Comparison of ENCODE assay signal across 8 cellular contexts in the genomic region with DNA sequence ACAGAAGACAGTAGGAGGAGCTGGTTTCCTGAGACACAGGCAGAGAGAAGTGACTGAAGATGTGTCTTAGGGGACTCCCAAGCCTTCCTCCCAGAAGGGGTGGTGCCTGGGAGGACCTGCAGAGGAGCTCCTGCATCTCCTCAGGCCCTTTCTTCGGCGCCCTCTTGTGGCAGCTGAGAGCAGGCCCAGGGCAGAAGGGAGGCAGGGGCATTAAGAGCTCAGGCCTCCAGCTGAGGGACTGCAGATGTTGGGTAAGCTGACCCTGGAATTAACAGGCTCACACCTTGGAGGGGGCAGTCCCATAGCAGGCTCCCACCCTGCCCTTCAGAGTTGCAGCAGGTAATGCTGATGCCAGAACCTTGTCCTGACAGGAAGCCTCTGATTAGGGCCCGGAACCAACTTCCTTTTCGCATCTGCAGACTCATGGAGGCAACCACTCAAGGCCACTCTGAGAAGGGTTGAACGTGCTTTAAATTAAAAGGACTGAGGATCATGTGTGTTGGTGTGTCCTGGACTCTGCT.
DNase-seq lines count a peak whose midpoint lies in the region; ATAC-seq, FAIRE-seq and TF ChIP-seq lines count a peak whose summit lies in the region.
"Not testable (repeated sequence)": the region's sequence is repeated elsewhere in the genome, so short reads cannot be mapped to it uniquely, and the experiment has no call there.

No MANE protein-coding gene starts in this region.

- not testable (repeated sequence) for H3K4me3 Mint-ChIP-seq in GM23338
- peak overlapping the region; percentile 92 to 95 (median 94) for H3K4me3 Mint-ChIP-seq in T-cell

- not testable (repeated sequence) for H3K9me3 ChIP-seq in psoas muscle, transverse colon

- peak; percentile 90 for ATAC-seq in GM23338
- peak; percentile 62 to 75 (median 66) for ATAC-seq in T-cell (replicated peaks in 1 of 4)
- peak in 2 of 4 donors; percentile 49 to 51 for ATAC-seq in psoas muscle

- in situ Hi-C loops in transverse colon (cut with MboI; ENCODE audit: low pct_ligation_motif_present in 1 of 4, low pct_unique_long_range_greater_than_20kb in 1 of 4, low sequenced_read_pairs in 3 of 4), result not testable (repeated sequence)

- not testable (repeated sequence) for H3K27me3 Mint-ChIP-seq in GM23338 (ENCODE audit: insufficient read depth, low read depth, poor library complexity); T-cell

- H3K4me2 ChIP-seq in GM23338, result not testable (repeated sequence)

- POLR2A ChIA-PET in T-cell (lab: Charles Lee), result interaction anchor here in 1 of 2 donors (0.5 to 0.6 kb wide), 2 partner anchors 21 to 40 kb away, joined by 3 to 12 read pairs; no protein-coding TSS in a partner anchor

- H3K27ac Mint-ChIP-seq in GM23338 (peak overlapping the region; percentile 54; the same call in 1 of the 2 replicates), T-cell (peak overlapping the region; percentile 96)

- not testable (repeated sequence) for H4K20me1 ChIP-seq in GM23338 (replicated peaks; ENCODE audit: insufficient read depth)

- H3K9me2 ChIP-seq in GM23338 (ENCODE audit: insufficient read depth), result not testable (repeated sequence)

- not testable (repeated sequence) for H3K9me3 Mint-ChIP-seq in GM23338, T-cell

- H3K36me3 ChIP-seq in GM23338 (ENCODE audit: insufficient read depth); psoas muscle (ENCODE audit: insufficient read depth in 1 of 2, low read depth in 1 of 2); transverse colon: not testable (repeated sequence)

- intact Hi-C loops in psoas muscle (cut with DNase I); transverse colon (cut with DNase I; ENCODE audit: low total_unique reads): not testable (repeated sequence)

- H3K4me3 ChIP-seq in GM23338; HL-60 (replicated peaks; ENCODE audit: insufficient read depth, low read length); psoas muscle: not testable (repeated sequence)
- peak overlapping the region in 1 of 4 donors; percentile 7 for H3K4me3 ChIP-seq in transverse colon

- not testable (repeated sequence) for TF ChIP-seq EP300 in transverse colon (IDR thresholded peaks at IDR 0.05; ENCODE audit: low read depth)

- peak; percentile 52 to 56 for TF ChIP-seq CTCF in GM23338 (conservative IDR thresholded peaks at IDR 0.05; ENCODE audit: low read depth in 2 of 2)
- TF ChIP-seq CTCF in HL-60 (IDR thresholded peaks at IDR 0.05; ENCODE audit: insufficient read depth, low read length); psoas muscle (IDR thresholded peaks at IDR 0.05): not testable (repeated sequence)
- TF ChIP-seq CTCF in transverse colon (IDR thresholded peaks at IDR 0.05), result peak in 4 of 5 experiments; percentile 33 to 57 (median 49)

- H3F3A ChIP-seq in GM23338 (replicated peaks; ENCODE audit: low read depth), result not testable (repeated sequence)

- not testable (repeated sequence) for H3K27me3 ChIP-seq in GM23338 (ENCODE audit: insufficient read depth); HL-60 (ENCODE audit: insufficient read depth, poor library complexity, severe bottlenecking); psoas muscle (ENCODE audit: insufficient read depth in 3 of 3, low read length in 2 of 3); transverse colon

- FAIRE-seq in GM12892 (lab: Jason Lieb, UNC), result peak; percentile 91

- not testable (repeated sequence) for H2AFZ ChIP-seq in GM23338

- WGBS in psoas muscle, 3 donors, result 55 to 61% (median 57%) methylated on average over 5 of the region's 5 CpGs
- WGBS in transverse colon (ENCODE audit: low coverage in 1 of 2), 2 donors, result 40% methylated on average over 5 of the region's 5 CpGs; no CpG with 5 or more reads in 1 of the 2 donors

- TF ChIP-seq POLR2A in GM12892 (IDR thresholded peaks at IDR 0.05; ENCODE audit: low read depth, low read length); transverse colon (IDR thresholded peaks at IDR 0.05): not testable (repeated sequence)

- DNase-seq in GM12892 (ENCODE audit: insufficient read length); GM23338 (ENCODE audit: low spot score): not testable (repeated sequence)
- DNase-seq in HL-60 (ENCODE audit: low read depth in 1 of 2, low spot score in 1 of 2) (peak; percentile 54 to 94), T-cell (peak in 31 of 34 experiments; percentile 42 to 84 (median 66)), globus pallidus (ENCODE audit: low spot score) (peak; percentile 64), psoas muscle (peak; percentile 51 to 60), transverse colon (peak; percentile 88)
- peak; percentile 69 for DNase-seq in activated effector memory CD4-positive, alpha-beta T cell treated with Interleukin-2 at 50 U/mL for 16 hours

- not testable (repeated sequence) for H3K79me2 ChIP-seq in GM23338 (replicated peaks; ENCODE audit: insufficient read depth)

- H3K36me3 Mint-ChIP-seq in GM23338 (ENCODE audit: low read depth), result not testable (repeated sequence)
- H3K36me3 Mint-ChIP-seq in T-cell, result peaks cover 11% of the 10 kb centered on the region

- CTCF ChIA-PET in T-cell (lab: Charles Lee), result interaction anchor here (0.6 to 2.4 kb wide), 21 partner anchors 9 to 181 kb away, joined by 3 to 27 read pairs (median 4); partner anchors contain the start of gene STARD3NL (in 1 of the 2)

- H3K4me1 Mint-ChIP-seq in GM23338 (peaks cover 12% of the 10 kb centered on the region), T-cell (peaks cover 75 to 88% (median 81%) of the 10 kb centered on the region in 3 donors)

- not testable (repeated sequence) for H3K4me1 ChIP-seq in GM23338 (ENCODE audit: insufficient read depth); psoas muscle; transverse colon

- not testable (repeated sequence) for H3K27ac ChIP-seq in GM23338 (ENCODE audit: low read depth); psoas muscle
- peak overlapping the region; percentile 49 for H3K27ac ChIP-seq in HL-60 (replicated peaks)
- peak overlapping the region in 3 of 4 donors; percentile 33 to 79 (median 59) for H3K27ac ChIP-seq in transverse colon

TF ChIP-seq in GM23338, 12 proteins besides CTCF, POLR2A, EP300 and RAD21:
- TF ChIP-seq, protein P1, sequence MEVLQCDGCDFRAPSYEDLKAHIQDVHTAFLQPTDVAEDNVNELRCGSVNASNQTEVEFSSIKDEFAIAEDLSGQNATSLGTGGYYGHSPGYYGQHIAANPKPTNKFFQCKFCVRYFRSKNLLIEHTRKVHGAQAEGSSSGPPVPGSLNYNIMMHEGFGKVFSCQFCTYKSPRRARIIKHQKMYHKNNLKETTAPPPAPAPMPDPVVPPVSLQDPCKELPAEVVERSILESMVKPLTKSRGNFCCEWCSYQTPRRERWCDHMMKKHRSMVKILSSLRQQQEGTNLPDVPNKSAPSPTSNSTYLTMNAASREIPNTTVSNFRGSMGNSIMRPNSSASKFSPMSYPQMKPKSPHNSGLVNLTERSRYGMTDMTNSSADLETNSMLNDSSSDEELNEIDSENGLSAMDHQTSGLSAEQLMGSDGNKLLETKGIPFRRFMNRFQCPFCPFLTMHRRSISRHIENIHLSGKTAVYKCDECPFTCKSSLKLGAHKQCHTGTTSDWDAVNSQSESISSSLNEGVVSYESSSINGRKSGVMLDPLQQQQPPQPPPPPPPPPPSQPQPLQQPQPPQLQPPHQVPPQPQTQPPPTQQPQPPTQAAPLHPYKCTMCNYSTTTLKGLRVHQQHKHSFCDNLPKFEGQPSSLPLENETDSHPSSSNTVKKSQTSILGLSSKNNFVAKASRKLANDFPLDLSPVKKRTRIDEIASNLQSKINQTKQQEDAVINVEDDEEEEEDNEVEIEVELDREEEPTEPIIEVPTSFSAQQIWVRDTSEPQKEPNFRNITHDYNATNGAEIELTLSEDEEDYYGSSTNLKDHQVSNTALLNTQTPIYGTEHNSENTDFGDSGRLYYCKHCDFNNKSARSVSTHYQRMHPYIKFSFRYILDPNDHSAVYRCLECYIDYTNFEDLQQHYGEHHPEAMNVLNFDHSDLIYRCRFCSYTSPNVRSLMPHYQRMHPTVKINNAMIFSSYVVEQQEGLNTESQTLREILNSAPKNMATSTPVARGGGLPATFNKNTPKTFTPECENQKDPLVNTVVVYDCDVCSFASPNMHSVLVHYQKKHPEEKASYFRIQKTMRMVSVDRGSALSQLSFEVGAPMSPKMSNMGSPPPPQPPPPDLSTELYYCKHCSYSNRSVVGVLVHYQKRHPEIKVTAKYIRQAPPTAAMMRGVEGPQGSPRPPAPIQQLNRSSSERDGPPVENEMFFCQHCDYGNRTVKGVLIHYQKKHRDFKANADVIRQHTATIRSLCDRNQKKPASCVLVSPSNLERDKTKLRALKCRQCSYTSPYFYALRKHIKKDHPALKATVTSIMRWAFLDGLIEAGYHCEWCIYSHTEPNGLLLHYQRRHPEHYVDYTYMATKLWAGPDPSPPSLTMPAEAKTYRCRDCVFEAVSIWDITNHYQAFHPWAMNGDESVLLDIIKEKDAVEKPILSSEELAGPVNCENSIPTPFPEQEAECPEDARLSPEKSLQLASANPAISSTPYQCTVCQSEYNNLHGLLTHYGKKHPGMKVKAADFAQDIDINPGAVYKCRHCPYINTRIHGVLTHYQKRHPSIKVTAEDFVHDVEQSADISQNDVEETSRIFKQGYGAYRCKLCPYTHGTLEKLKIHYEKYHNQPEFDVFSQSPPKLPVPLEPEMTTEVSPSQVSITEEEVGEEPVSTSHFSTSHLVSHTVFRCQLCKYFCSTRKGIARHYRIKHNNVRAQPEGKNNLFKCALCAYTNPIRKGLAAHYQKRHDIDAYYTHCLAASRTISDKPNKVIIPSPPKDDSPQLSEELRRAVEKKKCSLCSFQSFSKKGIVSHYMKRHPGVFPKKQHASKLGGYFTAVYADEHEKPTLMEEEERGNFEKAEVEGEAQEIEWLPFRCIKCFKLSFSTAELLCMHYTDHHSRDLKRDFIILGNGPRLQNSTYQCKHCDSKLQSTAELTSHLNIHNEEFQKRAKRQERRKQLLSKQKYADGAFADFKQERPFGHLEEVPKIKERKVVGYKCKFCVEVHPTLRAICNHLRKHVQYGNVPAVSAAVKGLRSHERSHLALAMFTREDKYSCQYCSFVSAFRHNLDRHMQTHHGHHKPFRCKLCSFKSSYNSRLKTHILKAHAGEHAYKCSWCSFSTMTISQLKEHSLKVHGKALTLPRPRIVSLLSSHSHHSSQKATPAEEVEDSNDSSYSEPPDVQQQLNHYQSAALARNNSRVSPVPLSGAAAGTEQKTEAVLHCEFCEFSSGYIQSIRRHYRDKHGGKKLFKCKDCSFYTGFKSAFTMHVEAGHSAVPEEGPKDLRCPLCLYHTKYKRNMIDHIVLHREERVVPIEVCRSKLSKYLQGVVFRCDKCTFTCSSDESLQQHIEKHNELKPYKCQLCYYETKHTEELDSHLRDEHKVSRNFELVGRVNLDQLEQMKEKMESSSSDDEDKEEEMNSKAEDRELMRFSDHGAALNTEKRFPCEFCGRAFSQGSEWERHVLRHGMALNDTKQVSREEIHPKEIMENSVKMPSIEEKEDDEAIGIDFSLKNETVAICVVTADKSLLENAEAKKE (CRISPR knock-in tag; IDR thresholded peaks at IDR 0.05), result peak; percentile 82
